11 cellular contexts compared by ENCODE assay signal in the genomic region with DNA sequence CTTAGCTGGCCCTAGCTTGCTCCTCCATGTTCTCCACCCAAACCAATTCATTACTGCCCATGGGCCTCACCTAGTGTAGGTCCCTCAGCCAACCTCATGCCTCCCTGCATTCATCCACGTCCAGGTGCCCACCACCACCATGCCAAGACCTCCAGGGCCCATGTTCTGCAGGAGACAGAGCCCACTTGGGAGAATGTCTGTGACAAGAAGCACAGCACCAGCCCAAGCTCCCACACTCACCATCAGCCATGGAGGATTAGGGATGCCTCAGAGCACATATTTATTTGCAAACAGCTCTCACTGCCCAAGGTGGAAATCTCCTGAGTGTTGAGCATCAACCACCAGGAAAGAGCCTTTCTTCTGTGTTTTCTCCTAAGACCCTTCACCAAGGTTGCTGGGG. TPM values are rescaled to one million over a fixed set of nuclear protein-coding genes. Genes with fewer than 3 reads are reported as not detected.
"Had no signal": no experiment of that assay in that cellular context is flagged by ENCODE, and none has a peak within 500 bp of the region (broad histone marks: within the 10 kb centered on the region; RNA-seq: fewer than 3 reads in every experiment).

No MANE protein-coding gene starts in this region.

- H3K4me2 ChIP-seq: GM23338 had no signal

- H3K9ac ChIP-seq: GM23248 had no signal

- H3K27ac ChIP-seq: GM23248 had no signal

- H3K4me3 ChIP-seq: GM23248, GM23338, HAP-1 had no signal

- H3K9me3 ChIP-seq: HAP-1 had no signal

- DNase-seq: GM23248, GOT3, H7, H9, HCEC 1CT, HFFc6 had no signal

- H3K4me1 ChIP-seq: HAP-1 had no signal

- H3K36me3 ChIP-seq: HAP-1 had no signal

- ATAC-seq: GM23338, HCT116 had no signal

- FAIRE-seq: H1, H54 had no signal

RNA-seq across cellular contexts. Expression of a gene that starts 43.4 kb away (rescaled TPM):
- total RNA-seq: GM23248 had no signal
- polyA plus RNA-seq: GM23248 had no signal
